ENCODE assay signal across 5 cellular contexts in the genomic region with DNA sequence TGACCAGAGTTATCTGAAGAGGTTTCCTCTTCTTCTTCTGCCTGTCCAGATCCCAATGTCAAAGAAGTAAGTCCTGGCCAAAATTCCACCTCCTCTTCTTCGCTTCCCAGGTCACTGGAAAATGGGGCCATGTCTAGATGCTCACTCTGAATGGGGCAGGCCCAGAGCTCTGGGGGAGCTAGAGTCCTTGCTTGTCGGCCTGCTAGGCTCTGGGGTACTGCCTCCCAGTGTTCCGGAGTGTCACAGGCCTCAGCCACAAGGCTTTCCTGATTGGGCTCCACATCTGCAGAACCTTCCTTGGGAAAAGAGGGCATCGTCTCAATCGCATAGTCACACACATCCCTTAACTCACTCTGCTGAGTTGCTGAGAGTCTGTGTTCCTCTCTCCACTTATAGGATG. TPM values are rescaled to one million over a fixed set of nuclear protein-coding genes. Genes with fewer than 3 reads are reported as not detected.
"Had no signal": no experiment of that assay in that cellular context is flagged by ENCODE, and none has a peak within 500 bp of the region (broad histone marks: within the 10 kb centered on the region; RNA-seq: fewer than 3 reads in every experiment).

No MANE protein-coding gene starts in this region.

RNA-seq across cellular contexts. Expression of gene CTAGE4, which starts 4.6 kb away (rescaled TPM):
- total RNA-seq: HepG2, IMR-90 had no signal
- polyA plus RNA-seq: HepG2, IgD-negative memory B cell had no signal

RNA-seq across cellular contexts. Expression of gene ARHGEF35, which starts 7.8 kb away (rescaled TPM):
- total RNA-seq: IMR-90 had no signal
- polyA plus RNA-seq: HepG2, IMR-90 had no signal

RNA-seq across cellular contexts. Expression of gene OR2A42, which starts 51.6 kb away (rescaled TPM):
- total RNA-seq: HepG2, HT-29, HT1080, IMR-90 had no signal
- polyA plus RNA-seq: HepG2, IgD-negative memory B cell, IMR-90 had no signal
